In genomic region chr6:112231609-112232060, GRCh38 we compare ENCODE assay signal across 1 cellular context.
TF ChIP-seq lines count a peak whose summit lies in the region.

No MANE protein-coding gene starts in this region.

TF ChIP-seq in HEK293, 187 proteins besides CTCF, POLR2A, EP300 and RAD21 (continued from another document and continues in another):
- TF ChIP-seq SCRT2 (tag by site-specific recombination; IDR thresholded peaks at IDR 0.05) (no peak; the same call in 1 of the 2 replicates), MZF1 (tag by site-specific recombination; IDR thresholded peaks at IDR 0.05; ENCODE audit: borderline replicate concordance) (peak; percentile 93), ZNF302 (tag by site-specific recombination; IDR thresholded peaks at IDR 0.05; ENCODE audit: low read depth) (peak; percentile 29; the same call in 1 of the 2 replicates), ZNF248 (tag by site-specific recombination; IDR thresholded peaks at IDR 0.05) (no peak), ZNF280C (tag by site-specific recombination; IDR thresholded peaks at IDR 0.05) (no peak), ZNF596 (tag by site-specific recombination; IDR thresholded peaks at IDR 0.05) (peak; percentile 87), ZSCAN23 (tag by site-specific recombination; IDR thresholded peaks at IDR 0.05) (peak; percentile 94), ZFHX2 (tag by site-specific recombination; conservative IDR thresholded peaks at IDR 0.05) (peak; percentile 75), PRDM2 (tag by site-specific recombination; IDR thresholded peaks at IDR 0.05; ENCODE audit: borderline replicate concordance) (no peak), INSM2 (tag by site-specific recombination; IDR thresholded peaks at IDR 0.05) (peak; percentile 87; the same call in 1 of the 2 replicates), ZNF629 (tag by site-specific recombination; IDR thresholded peaks at IDR 0.05) (peak; percentile 91), ZNF37A (tag by site-specific recombination; IDR thresholded peaks at IDR 0.05) (no peak), ZXDB (tag by site-specific recombination; IDR thresholded peaks at IDR 0.05) (peak; percentile 94), KLF1 (tag by site-specific recombination; IDR thresholded peaks at IDR 0.05) (peak; percentile 82), ATF2 (tag by site-specific recombination; IDR thresholded peaks at IDR 0.05; ENCODE audit: low read depth) (0 out of 2 replicates have a peak, but pooled peaks have one; percentile 60), ZNF362 (tag by site-specific recombination; IDR thresholded peaks at IDR 0.05) (peak; percentile 39; the same call in 1 of the 2 replicates), ZNF423 (tag by site-specific recombination; IDR thresholded peaks at IDR 0.05) (peak; percentile 27; the same call in 1 of the 2 replicates), ZNF747 (tag by site-specific recombination; IDR thresholded peaks at IDR 0.05) (no peak), ZNF530 (tag by site-specific recombination; IDR thresholded peaks at IDR 0.05; ENCODE audit: low read depth) (no peak), ZNF704 (tag by site-specific recombination; IDR thresholded peaks at IDR 0.05) (no peak), SP3 (tag by site-specific recombination; IDR thresholded peaks at IDR 0.05) (peak; percentile 44; the same call in 1 of the 2 replicates), TRIM28 (IDR thresholded peaks at IDR 0.05; ENCODE audit: borderline replicate concordance, low read length) (peak; percentile 86), ZBTB8A (tag by site-specific recombination; IDR thresholded peaks at IDR 0.05) (peak; percentile 73; the same call in 1 of the 2 replicates), ZBTB7A (tag by site-specific recombination; IDR thresholded peaks at IDR 0.05; ENCODE audit: low read depth) (no peak), ELK4 (IDR thresholded peaks at IDR 0.05; ENCODE audit: borderline replicate concordance, low read depth, low read length) (no peak), SALL2 (tag by site-specific recombination; IDR thresholded peaks at IDR 0.05; ENCODE audit: borderline replicate concordance) (no peak), HOXC10 (CRISPR knock-in tag; IDR thresholded peaks at IDR 0.05) (no peak), ZNF335 (tag by site-specific recombination; conservative IDR thresholded peaks at IDR 0.05) (peak; percentile 70), ZNF792 (tag by site-specific recombination; IDR thresholded peaks at IDR 0.05) (peak; percentile 69; the same call in 1 of the 2 replicates), ZNF514 (tag by site-specific recombination; IDR thresholded peaks at IDR 0.05) (no peak), ZNF555 (tag by site-specific recombination; conservative IDR thresholded peaks at IDR 0.05) (no peak), KLF17 (tag by site-specific recombination; IDR thresholded peaks at IDR 0.05) (peak; percentile 81), ZNF600 (tag by site-specific recombination; IDR thresholded peaks at IDR 0.05) (peak; percentile 98), ZNF138 (tag by site-specific recombination; IDR thresholded peaks at IDR 0.05; ENCODE audit: borderline replicate concordance) (no peak), ZNF560 (tag by site-specific recombination; IDR thresholded peaks at IDR 0.05; ENCODE audit: borderline replicate concordance) (no peak), ZNF341 (tag by site-specific recombination; IDR thresholded peaks at IDR 0.05; ENCODE audit: low read depth) (no peak), TSHZ1 (tag by site-specific recombination; IDR thresholded peaks at IDR 0.05; ENCODE audit: borderline replicate concordance) (peak; percentile 97; the same call in 1 of the 2 replicates), ZBTB20 (tag by site-specific recombination; IDR thresholded peaks at IDR 0.05) (0 out of 2 replicates have a peak, but pooled peaks have one; percentile 35), ZNF548 (tag by site-specific recombination; IDR thresholded peaks at IDR 0.05) (no peak), REPIN1 (tag by site-specific recombination; IDR thresholded peaks at IDR 0.05; ENCODE audit: low read depth) (no peak), ZNF175 (tag by site-specific recombination; IDR thresholded peaks at IDR 0.05) (no peak), ZNF274 (IDR thresholded peaks at IDR 0.05; ENCODE audit: low read length) (no peak), ZNF274 (tag by site-specific recombination; IDR thresholded peaks at IDR 0.05; ENCODE audit: borderline replicate concordance) (no peak)
